Comparison of ENCODE assay signal across 8 cellular contexts in genomic region chr6:161370882-161371281, GRCh38.
DNase-seq lines count a peak whose midpoint lies in the region; TF ChIP-seq lines count a peak whose summit lies in the region.

No MANE protein-coding gene starts in this region.

- H3K4me3 ChIP-seq in HFF-Myc (replicated peaks; ENCODE audit: low read depth, low read length) = no peak overlapping the region
- H3K4me3 ChIP-seq in hepatocyte = no peak overlapping the region

- H3K27ac ChIP-seq in hepatocyte = no peak overlapping the region

- peak; percentile 40 to 84 (median 55) for DNase-seq in NCI-H1417 (lab: John Stamatoyannopoulos, UW)
- DNase-seq in NCI-H1417 treated with DMSO at 0.1 percent for 48 hours (lab: John Stamatoyannopoulos, UW) = no peak
- DNase-seq in HFF-Myc (ENCODE audit: extremely low read depth, low read depth) = peak; percentile 32
- peak; percentile 57 for DNase-seq in MV-4-11 (lab: John Stamatoyannopoulos, UW)
- DNase-seq in T-helper 2 cell = peak in 4 of 5 experiments; percentile 38 to 73 (median 48)
- DNase-seq in amniotic epithelial cell (ENCODE audit: low read depth) = peak; percentile 77
- DNase-seq in hepatocyte (ENCODE audit: low spot score) = peak; percentile 85
- peak; percentile 40 to 41 for DNase-seq in stimulated activated CD4-positive, alpha-beta T cell treated with anti-CD3 and anti-CD28 coated beads, Interleukin-12 subunit alpha, Interleukin-12 subunit beta, amount 100 ng/mL, for 24 hours (ENCODE audit: low read depth in 2 of 2)

- H3K4me2 ChIP-seq in hepatocyte = no peak overlapping the region

- TF ChIP-seq CTCF in HFF-Myc (IDR thresholded peaks at IDR 0.05; ENCODE audit: low read depth, low read length, missing control alignments) (peak; percentile 81), hepatocyte (IDR thresholded peaks at IDR 0.05; ENCODE audit: poor library complexity) (peak; percentile 94)

- no peaks in the 10 kb centered on the region for H4K20me1 ChIP-seq in hepatocyte (ENCODE audit: insufficient read depth, poor library complexity, severe bottlenecking)

- H3K36me3 ChIP-seq in hepatocyte (replicated peaks; ENCODE audit: insufficient read depth, low read depth) = no peaks in the 10 kb centered on the region

- no peaks in the 10 kb centered on the region for H3K9me2 ChIP-seq in hepatocyte (replicated peaks; ENCODE audit: insufficient read depth)

- WGBS in hepatocyte (ENCODE audit: low lambda C conversion rate, missing lambda C conversion rate) = 42% methylated on average over 9 of the region's 9 CpGs

- no peaks in the 10 kb centered on the region for H3K4me1 ChIP-seq in hepatocyte (ENCODE audit: insufficient read depth)

- H2AFZ ChIP-seq in hepatocyte = no peak overlapping the region

- no peaks in the 10 kb centered on the region for H3K27me3 ChIP-seq in hepatocyte

- H3K79me2 ChIP-seq in hepatocyte = no peaks in the 10 kb centered on the region

- no peaks in the 10 kb centered on the region for H3K9me3 ChIP-seq in hepatocyte (ENCODE audit: low read depth)
